ENCODE assay signal across 1 cellular context in the genomic region with DNA sequence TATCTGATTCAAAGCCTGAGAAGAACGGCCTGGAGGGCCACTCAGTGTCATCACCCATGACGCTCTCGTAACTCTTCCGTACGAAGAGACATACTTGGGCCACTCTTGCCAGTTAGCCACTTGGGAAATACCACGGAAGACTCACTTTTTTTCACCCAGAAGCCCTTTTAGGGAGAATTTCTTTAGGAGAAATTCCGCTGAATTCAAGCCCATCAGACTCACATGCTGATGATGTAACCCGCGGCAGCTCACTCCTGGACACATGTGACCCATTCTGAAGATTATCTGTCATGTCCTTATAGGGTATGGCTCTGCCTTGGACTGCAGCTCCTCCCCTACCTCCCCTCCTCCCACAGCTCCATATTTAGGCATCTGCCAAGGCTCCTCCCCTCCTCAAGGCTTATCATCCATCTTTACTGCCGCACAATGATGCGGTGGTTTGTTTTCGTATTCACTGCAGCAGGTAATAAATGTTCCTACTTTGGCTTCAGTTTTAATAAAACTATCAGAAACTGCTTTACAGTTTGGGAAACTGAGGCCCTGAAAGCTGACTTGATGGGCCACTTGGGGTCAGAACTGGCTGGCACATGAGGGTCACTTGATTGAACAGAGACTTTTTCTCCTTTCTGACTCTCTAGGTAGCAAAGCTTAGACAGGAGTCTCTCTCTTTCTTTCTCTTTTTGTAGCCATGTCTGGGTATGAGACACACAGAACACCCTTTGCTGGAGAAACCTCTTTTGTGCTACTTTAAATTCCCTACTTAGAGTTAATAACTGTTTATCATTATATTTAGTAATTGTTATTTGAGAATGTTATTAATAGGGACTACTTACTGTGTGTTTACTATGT.
TF ChIP-seq lines count a peak whose summit lies in the region.

No MANE protein-coding gene starts in this region.

TF ChIP-seq in K562, 482 proteins besides CTCF, POLR2A, EP300 and RAD21 (continued from another document and continues in another):
- TF ChIP-seq ZFP91 (CRISPR knock-in tag; IDR thresholded peaks at IDR 0.05) (no peak), PATZ1 (CRISPR knock-in tag; IDR thresholded peaks at IDR 0.05; ENCODE audit: borderline replicate concordance) (no peak), ZNF507 (tag; conservative IDR thresholded peaks at IDR 0.05) (no peak), NCOA4 (IDR thresholded peaks at IDR 0.05; ENCODE audit: partially characterized antibody) (no peak), ZNF347 (CRISPR knock-in tag; IDR thresholded peaks at IDR 0.05; ENCODE audit: low read depth) (no peak), PHB (CRISPR knock-in tag; IDR thresholded peaks at IDR 0.05) (no peak), HLTF (IDR thresholded peaks at IDR 0.05) (no peak), NR2F6 (CRISPR knock-in tag; IDR thresholded peaks at IDR 0.05) (no peak), TCF15 (CRISPR knock-in tag; IDR thresholded peaks at IDR 0.05) (no peak), ZKSCAN8 (CRISPR knock-in tag; IDR thresholded peaks at IDR 0.05) (no peak; the same call in none of the 2 replicates), CREB1 (IDR thresholded peaks at IDR 0.05) (peak; percentile 75; the same call in 1 of the 2 replicates), CREB1 (CRISPR knock-in tag; IDR thresholded peaks at IDR 0.05) (peak; percentile 53; the same call in 1 of the 2 replicates), HDGF (IDR thresholded peaks at IDR 0.05) (no peak), EGR1 (conservative IDR thresholded peaks at IDR 0.05) (no peak), ZNF134 (CRISPR knock-in tag; conservative IDR thresholded peaks at IDR 0.05) (no peak), HINFP (tag; conservative IDR thresholded peaks at IDR 0.05; ENCODE audit: low read depth) (no peak), ZEB2 (IDR thresholded peaks at IDR 0.05) (peak; percentile 11; the same call in 1 of the 2 replicates), SMARCA4 (IDR thresholded peaks at IDR 0.05) (no peak; the same call in 1 of the 2 replicates), NR2C1 (IDR thresholded peaks at IDR 0.05) (no peak), NR2C1 (tag; IDR thresholded peaks at IDR 0.05) (no peak), SMARCC2 (IDR thresholded peaks at IDR 0.05; ENCODE audit: low read depth) (no peak), HDAC8 (tag; IDR thresholded peaks at IDR 0.05) (no peak), HEY1 (CRISPR knock-in tag; IDR thresholded peaks at IDR 0.05; ENCODE audit: borderline replicate concordance) (no peak), BRD9 (IDR thresholded peaks at IDR 0.05; ENCODE audit: low read depth, partially characterized antibody) (peak; percentile 65), HIVEP1 (CRISPR knock-in tag; IDR thresholded peaks at IDR 0.05) (no peak), SMARCB1 (IDR thresholded peaks at IDR 0.05; ENCODE audit: insufficient read length, low read depth) (no peak)
- TF ChIP-seq, protein P1, sequence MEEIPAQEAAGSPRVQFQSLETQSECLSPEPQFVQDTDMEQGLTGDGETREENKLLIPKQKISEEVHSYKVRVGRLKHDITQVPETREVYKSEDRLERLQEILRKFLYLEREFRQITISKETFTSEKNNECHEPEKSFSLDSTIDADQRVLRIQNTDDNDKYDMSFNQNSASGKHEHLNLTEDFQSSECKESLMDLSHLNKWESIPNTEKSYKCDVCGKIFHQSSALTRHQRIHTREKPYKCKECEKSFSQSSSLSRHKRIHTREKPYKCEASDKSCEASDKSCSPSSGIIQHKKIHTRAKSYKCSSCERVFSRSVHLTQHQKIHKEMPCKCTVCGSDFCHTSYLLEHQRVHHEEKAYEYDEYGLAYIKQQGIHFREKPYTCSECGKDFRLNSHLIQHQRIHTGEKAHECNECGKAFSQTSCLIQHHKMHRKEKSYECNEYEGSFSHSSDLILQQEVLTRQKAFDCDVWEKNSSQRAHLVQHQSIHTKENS (CRISPR knock-in tag; IDR thresholded peaks at IDR 0.05), result no peak
- TF ChIP-seq, protein P2, sequence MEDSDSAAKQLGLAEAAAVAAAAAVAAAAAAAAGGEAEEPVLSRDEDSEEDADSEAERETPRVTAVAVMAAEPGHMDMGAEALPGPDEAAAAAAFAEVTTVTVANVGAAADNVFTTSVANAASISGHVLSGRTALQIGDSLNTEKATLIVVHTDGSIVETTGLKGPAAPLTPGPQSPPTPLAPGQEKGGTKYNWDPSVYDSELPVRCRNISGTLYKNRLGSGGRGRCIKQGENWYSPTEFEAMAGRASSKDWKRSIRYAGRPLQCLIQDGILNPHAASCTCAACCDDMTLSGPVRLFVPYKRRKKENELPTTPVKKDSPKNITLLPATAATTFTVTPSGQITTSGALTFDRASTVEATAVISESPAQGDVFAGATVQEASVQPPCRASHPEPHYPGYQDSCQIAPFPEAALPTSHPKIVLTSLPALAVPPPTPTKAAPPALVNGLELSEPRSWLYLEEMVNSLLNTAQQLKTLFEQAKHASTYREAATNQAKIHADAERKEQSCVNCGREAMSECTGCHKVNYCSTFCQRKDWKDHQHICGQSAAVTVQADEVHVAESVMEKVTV (CRISPR knock-in tag; IDR thresholded peaks at IDR 0.05), result no peak
- TF ChIP-seq, protein P3, sequence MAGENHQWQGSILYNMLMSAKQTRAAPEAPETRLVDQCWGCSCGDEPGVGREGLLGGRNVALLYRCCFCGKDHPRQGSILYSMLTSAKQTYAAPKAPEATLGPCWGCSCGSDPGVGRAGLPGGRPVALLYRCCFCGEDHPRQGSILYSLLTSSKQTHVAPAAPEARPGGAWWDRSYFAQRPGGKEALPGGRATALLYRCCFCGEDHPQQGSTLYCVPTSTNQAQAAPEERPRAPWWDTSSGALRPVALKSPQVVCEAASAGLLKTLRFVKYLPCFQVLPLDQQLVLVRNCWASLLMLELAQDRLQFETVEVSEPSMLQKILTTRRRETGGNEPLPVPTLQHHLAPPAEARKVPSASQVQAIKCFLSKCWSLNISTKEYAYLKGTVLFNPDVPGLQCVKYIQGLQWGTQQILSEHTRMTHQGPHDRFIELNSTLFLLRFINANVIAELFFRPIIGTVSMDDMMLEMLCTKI (IDR thresholded peaks at IDR 0.05; ENCODE audit: partially characterized antibody), result no peak
- TF ChIP-seq, protein P4, sequence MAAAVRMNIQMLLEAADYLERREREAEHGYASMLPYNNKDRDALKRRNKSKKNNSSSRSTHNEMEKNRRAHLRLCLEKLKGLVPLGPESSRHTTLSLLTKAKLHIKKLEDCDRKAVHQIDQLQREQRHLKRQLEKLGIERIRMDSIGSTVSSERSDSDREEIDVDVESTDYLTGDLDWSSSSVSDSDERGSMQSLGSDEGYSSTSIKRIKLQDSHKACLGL (CRISPR knock-in tag; IDR thresholded peaks at IDR 0.05; ENCODE audit: borderline replicate concordance, poor library complexity, severe bottlenecking), result no peak
- TF ChIP-seq, protein P5, sequence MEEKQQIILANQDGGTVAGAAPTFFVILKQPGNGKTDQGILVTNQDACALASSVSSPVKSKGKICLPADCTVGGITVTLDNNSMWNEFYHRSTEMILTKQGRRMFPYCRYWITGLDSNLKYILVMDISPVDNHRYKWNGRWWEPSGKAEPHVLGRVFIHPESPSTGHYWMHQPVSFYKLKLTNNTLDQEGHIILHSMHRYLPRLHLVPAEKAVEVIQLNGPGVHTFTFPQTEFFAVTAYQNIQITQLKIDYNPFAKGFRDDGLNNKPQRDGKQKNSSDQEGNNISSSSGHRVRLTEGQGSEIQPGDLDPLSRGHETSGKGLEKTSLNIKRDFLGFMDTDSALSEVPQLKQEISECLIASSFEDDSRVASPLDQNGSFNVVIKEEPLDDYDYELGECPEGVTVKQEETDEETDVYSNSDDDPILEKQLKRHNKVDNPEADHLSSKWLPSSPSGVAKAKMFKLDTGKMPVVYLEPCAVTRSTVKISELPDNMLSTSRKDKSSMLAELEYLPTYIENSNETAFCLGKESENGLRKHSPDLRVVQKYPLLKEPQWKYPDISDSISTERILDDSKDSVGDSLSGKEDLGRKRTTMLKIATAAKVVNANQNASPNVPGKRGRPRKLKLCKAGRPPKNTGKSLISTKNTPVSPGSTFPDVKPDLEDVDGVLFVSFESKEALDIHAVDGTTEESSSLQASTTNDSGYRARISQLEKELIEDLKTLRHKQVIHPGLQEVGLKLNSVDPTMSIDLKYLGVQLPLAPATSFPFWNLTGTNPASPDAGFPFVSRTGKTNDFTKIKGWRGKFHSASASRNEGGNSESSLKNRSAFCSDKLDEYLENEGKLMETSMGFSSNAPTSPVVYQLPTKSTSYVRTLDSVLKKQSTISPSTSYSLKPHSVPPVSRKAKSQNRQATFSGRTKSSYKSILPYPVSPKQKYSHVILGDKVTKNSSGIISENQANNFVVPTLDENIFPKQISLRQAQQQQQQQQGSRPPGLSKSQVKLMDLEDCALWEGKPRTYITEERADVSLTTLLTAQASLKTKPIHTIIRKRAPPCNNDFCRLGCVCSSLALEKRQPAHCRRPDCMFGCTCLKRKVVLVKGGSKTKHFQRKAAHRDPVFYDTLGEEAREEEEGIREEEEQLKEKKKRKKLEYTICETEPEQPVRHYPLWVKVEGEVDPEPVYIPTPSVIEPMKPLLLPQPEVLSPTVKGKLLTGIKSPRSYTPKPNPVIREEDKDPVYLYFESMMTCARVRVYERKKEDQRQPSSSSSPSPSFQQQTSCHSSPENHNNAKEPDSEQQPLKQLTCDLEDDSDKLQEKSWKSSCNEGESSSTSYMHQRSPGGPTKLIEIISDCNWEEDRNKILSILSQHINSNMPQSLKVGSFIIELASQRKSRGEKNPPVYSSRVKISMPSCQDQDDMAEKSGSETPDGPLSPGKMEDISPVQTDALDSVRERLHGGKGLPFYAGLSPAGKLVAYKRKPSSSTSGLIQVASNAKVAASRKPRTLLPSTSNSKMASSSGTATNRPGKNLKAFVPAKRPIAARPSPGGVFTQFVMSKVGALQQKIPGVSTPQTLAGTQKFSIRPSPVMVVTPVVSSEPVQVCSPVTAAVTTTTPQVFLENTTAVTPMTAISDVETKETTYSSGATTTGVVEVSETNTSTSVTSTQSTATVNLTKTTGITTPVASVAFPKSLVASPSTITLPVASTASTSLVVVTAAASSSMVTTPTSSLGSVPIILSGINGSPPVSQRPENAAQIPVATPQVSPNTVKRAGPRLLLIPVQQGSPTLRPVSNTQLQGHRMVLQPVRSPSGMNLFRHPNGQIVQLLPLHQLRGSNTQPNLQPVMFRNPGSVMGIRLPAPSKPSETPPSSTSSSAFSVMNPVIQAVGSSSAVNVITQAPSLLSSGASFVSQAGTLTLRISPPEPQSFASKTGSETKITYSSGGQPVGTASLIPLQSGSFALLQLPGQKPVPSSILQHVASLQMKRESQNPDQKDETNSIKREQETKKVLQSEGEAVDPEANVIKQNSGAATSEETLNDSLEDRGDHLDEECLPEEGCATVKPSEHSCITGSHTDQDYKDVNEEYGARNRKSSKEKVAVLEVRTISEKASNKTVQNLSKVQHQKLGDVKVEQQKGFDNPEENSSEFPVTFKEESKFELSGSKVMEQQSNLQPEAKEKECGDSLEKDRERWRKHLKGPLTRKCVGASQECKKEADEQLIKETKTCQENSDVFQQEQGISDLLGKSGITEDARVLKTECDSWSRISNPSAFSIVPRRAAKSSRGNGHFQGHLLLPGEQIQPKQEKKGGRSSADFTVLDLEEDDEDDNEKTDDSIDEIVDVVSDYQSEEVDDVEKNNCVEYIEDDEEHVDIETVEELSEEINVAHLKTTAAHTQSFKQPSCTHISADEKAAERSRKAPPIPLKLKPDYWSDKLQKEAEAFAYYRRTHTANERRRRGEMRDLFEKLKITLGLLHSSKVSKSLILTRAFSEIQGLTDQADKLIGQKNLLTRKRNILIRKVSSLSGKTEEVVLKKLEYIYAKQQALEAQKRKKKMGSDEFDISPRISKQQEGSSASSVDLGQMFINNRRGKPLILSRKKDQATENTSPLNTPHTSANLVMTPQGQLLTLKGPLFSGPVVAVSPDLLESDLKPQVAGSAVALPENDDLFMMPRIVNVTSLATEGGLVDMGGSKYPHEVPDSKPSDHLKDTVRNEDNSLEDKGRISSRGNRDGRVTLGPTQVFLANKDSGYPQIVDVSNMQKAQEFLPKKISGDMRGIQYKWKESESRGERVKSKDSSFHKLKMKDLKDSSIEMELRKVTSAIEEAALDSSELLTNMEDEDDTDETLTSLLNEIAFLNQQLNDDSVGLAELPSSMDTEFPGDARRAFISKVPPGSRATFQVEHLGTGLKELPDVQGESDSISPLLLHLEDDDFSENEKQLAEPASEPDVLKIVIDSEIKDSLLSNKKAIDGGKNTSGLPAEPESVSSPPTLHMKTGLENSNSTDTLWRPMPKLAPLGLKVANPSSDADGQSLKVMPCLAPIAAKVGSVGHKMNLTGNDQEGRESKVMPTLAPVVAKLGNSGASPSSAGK (IDR thresholded peaks at IDR 0.05), result peak; percentile 85
